Comparison of ENCODE assay signal across 13 cellular contexts in genomic region chr18:76373297-76373696, GRCh38.
"Had no signal": no experiment of that assay in that cellular context is flagged by ENCODE, and none has a peak within 500 bp of the region (broad histone marks: within the 10 kb centered on the region; RNA-seq: fewer than 3 reads in every experiment).

No MANE protein-coding gene starts in this region.

- DNase-seq: activated CD4-positive, alpha-beta T cell treated with anti-CD3 and anti-CD28 coated beads, Interleukin-2, amount 50 U/mL, for 48 hours; activated CD4-positive, CD25-positive, alpha-beta regulatory T cell; activated CD8-positive, alpha-beta memory T cell treated with anti-CD3 and anti-CD28 coated beads, Interleukin-2, amount 50 U/mL, for 4 hours; activated naive CD4-positive, alpha-beta T cell treated with Interleukin-2 at 50 U/mL for 16 hours; anterior cingulate cortex; esophagus squamous epithelium; foreskin fibroblast; left ventricle myocardium inferior; posterior cingulate gyrus; T-helper 2 cell; thyroid gland had no signal

- H3K4me1 ChIP-seq: esophagus squamous epithelium had no signal

- FAIRE-seq: endometrium had no signal

- H3K27me3 ChIP-seq: esophagus squamous epithelium, thyroid gland, uterus had no signal

- H3K4me3 ChIP-seq: esophagus squamous epithelium, left ventricle myocardium inferior, thyroid gland, uterus had no signal

- H3K9me3 ChIP-seq: esophagus squamous epithelium, left ventricle myocardium inferior, thyroid gland, uterus had no signal

- H3K27ac ChIP-seq: esophagus squamous epithelium, left ventricle myocardium inferior, thyroid gland, uterus had no signal

- H3K36me3 ChIP-seq: uterus had no signal
